ENCODE assay signal across 1 cellular context in genomic region chr17:47949951-47950350, GRCh38.
TF ChIP-seq lines count a peak whose summit lies in the region.

No MANE protein-coding gene starts in this region.

TF ChIP-seq in GM12878, 131 proteins besides CTCF, POLR2A, EP300 and RAD21:
- TF ChIP-seq HDAC2 (IDR thresholded peaks at IDR 0.05) (no peak), SMARCA5 (IDR thresholded peaks at IDR 0.05) (no peak), CREB1 (IDR thresholded peaks at IDR 0.05; ENCODE audit: low read depth) (no peak), SPI1 (IDR thresholded peaks at IDR 0.05; ENCODE audit: borderline replicate concordance, insufficient read depth, low read depth, low read length) (peak; percentile 26; the same call in 1 of the 2 replicates), SUPT20H (IDR thresholded peaks at IDR 0.05; ENCODE audit: borderline replicate concordance, control insufficient read depth, low read depth, low read length) (no peak), RAD51 (IDR thresholded peaks at IDR 0.05) (peak; percentile 59; the same call in 1 of the 2 replicates)
